8 cellular contexts compared by ENCODE assay signal in the genomic region with DNA sequence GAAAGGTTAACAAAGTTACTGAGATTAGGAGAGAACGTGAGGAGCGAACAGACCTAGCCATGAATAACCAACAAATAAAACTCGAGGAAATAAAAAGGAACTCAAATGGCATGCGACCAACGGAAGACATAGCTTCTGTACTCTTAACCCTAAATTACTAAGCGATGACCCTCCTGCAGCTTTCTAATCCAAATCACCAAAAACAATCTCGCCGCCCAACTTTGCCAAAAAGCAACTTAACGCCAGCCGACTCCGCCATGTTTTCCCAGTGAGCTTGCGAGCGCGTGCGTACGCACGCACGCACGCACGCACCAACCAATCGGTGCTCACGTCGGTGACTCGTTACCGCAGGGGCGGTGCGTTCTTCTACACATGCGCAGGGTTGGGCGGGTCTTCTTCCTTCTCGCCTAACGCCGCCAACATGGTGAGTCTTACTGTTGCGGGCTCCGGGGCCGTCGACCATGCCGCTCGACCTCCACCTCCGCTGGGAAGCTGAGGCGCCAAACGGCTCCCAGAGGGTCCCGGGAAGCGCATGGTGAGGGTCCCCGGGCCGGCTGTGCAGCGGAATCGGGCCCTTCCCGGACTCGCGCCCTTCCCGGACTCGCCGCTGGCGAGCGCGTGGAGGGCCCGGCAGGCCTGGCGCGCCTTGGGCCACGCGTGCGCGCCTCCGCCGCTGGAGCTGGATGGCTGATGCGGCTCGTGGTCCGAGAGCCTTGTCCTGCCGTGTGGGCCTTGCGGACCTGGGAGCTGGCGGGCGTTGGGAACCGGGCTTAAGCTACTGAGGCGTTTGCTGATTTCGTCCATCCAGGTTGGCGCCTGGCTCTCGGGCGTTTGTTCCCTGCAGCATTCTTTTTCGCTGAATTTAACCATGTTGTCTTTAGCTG. TPM values are rescaled to one million over a fixed set of nuclear protein-coding genes. Genes with fewer than 3 reads are reported as not detected.
A peak's percentile ranks its signal among the peaks of the same experiment; 100 is the strongest.
DNase-seq lines count a peak whose midpoint lies in the region; ATAC-seq and TF ChIP-seq lines count a peak whose summit lies in the region.

RPL14 (plus strand) TSS at position 400 of the 884 bp plus-strand sequence; CDS start at position 533, 133 bp downstream.

- peaks cover 45% of the 10 kb centered on the region for H3F3A ChIP-seq in GM23248 (ENCODE audit: insufficient read depth)

- H3K9me3 Mint-ChIP-seq in activated T-helper 2 cell treated with anti-CD3 and anti-CD28 coated beads, Interferon-gamma antibody, Interleukin-2, Interleukin-4, amounts not matched to agents 10 μg/mL and 5 μg/mL and 100 μg/mL, durations not matched to agents 14 hours and 24 hours and 36 hours = no peaks in the 10 kb centered on the region
- peaks cover 0 to 8% (median 0%) of the 10 kb centered on the region in 9 donors for H3K9me3 Mint-ChIP-seq in naive thymus-derived CD8-positive, alpha-beta T cell

- H3K9ac ChIP-seq in DND-41 (ENCODE audit: low read depth, low read length) (peak within 1 kb of the TSS; percentile 93), GM23248 (peak within 1 kb of the TSS; percentile 97)

- H3K4me1 ChIP-seq in DND-41 (ENCODE audit: insufficient read depth, low read length) (peaks cover 51% of the 10 kb centered on the region), GM23248 (ENCODE audit: insufficient read depth) (peaks cover 21% of the 10 kb centered on the region; the same call in 1 of the 2 replicates)

- H4K20me1 ChIP-seq in DND-41 (ENCODE audit: insufficient read depth, low read length) (peaks cover 36% of the 10 kb centered on the region), GM23248 (ENCODE audit: insufficient read depth) (no peaks in the 10 kb centered on the region)

- H3K36me3 Mint-ChIP-seq in activated T-helper 2 cell treated with anti-CD3 and anti-CD28 coated beads, Interferon-gamma antibody, Interleukin-2, Interleukin-4, amounts not matched to agents 10 μg/mL and 5 μg/mL and 100 μg/mL, durations not matched to agents 14 hours and 24 hours and 36 hours (ENCODE audit: low read depth) = peaks cover 40% of the 10 kb centered on the region
- peaks cover 3 to 42% (median 11%) of the 10 kb centered on the region in 3 donors for H3K36me3 Mint-ChIP-seq in naive thymus-derived CD8-positive, alpha-beta T cell

- H3K27ac Mint-ChIP-seq in activated T-helper 2 cell treated with anti-CD3 and anti-CD28 coated beads, Interferon-gamma antibody, Interleukin-2, Interleukin-4, amounts not matched to agents 10 μg/mL and 5 μg/mL and 100 μg/mL, durations not matched to agents 14 hours and 24 hours and 36 hours = peak within 1 kb of the TSS; percentile 93
- peak within 1 kb of the TSS; percentile 93 to 100 (median 97) for H3K27ac Mint-ChIP-seq in naive thymus-derived CD8-positive, alpha-beta T cell

- POLR2A ChIA-PET in RWPE1 (lab: Yijun Ruan, JAX; ENCODE audit: low non-redundant PET) = interaction anchor here (1.1 kb wide), 1 partner anchor 67 kb away, joined by 3 read pairs; the partner anchor contains the start of gene ZNF621
- POLR2A ChIA-PET in naive thymus-derived CD8-positive, alpha-beta T cell (lab: Charles Lee) = interaction anchor here (0.6 to 2.7 kb wide), 15 partner anchors 9 to 1556 kb away, joined by 3 to 21 read pairs (median 4); partner anchors contain the start of genes CTNNB1, EIF1B, ULK4 and ZNF619

- in situ Hi-C loops in GM23248 (cut with MboI) = no loop called here

- ATAC-seq in DND-41 (ENCODE audit: insufficient read depth, low read depth) = peak; percentile 78
- ATAC-seq in naive thymus-derived CD8-positive, alpha-beta T cell = peak; percentile 68

- no peaks in the 10 kb centered on the region for H3K9me2 ChIP-seq in GM23248 (ENCODE audit: insufficient read depth)

- H3K4me3 ChIP-seq in DND-41 (ENCODE audit: low read depth in 1 of 2, low read length in 2 of 2) (peak within 1 kb of the TSS; percentile 86 to 97), GM23248 (peak within 1 kb of the TSS; percentile 91), fibroblast of mammary gland (ENCODE audit: control insufficient read depth, low read depth, low read length) (peak within 1 kb of the TSS; percentile 96)

- peak; percentile 96 for DNase-seq in DND-41
- peak; percentile 100 for DNase-seq in GM23248
- DNase-seq in Kasumi-1 (lab: John Stamatoyannopoulos, UW) = peak; percentile 93
- DNase-seq in RWPE1 (ENCODE audit: low spot score) = peak; percentile 88
- DNase-seq in activated T-helper 2 cell treated with anti-CD3 and anti-CD28 coated beads, Interferon-gamma antibody, Interleukin-2, Interleukin-4, amounts not matched to agents 10 μg/mL and 5 μg/mL and 100 μg/mL, durations not matched to agents 14 hours and 24 hours and 36 hours (ENCODE audit: low spot score) = peak; percentile 93
- DNase-seq in fibroblast of mammary gland (ENCODE audit: low read depth) = peak; percentile 96
- peak; percentile 86 to 97 (median 94) for DNase-seq in naive thymus-derived CD8-positive, alpha-beta T cell
- peak; percentile 89 to 94 (median 92) for DNase-seq in stimulated activated naive CD4-positive, alpha-beta T cell (lab: John Stamatoyannopoulos, UW)

- peak within 1 kb of the TSS; percentile 91 for H3K27ac ChIP-seq in DND-41 (ENCODE audit: low read length)
- peak within 1 kb of the TSS; percentile 84 for H3K27ac ChIP-seq in GM23248
- H3K27ac ChIP-seq in RWPE1 = peak within 1 kb of the TSS; percentile 68

- peaks cover 49% of the 10 kb centered on the region for H3K79me2 ChIP-seq in DND-41 (ENCODE audit: insufficient read depth, low read length)
- H3K79me2 ChIP-seq in GM23248 (ENCODE audit: insufficient read depth) = peaks cover 55% of the 10 kb centered on the region

- H3K4me2 ChIP-seq in DND-41 (ENCODE audit: insufficient read depth, low read length) (peak within 1 kb of the TSS; percentile 93), GM23248 (ENCODE audit: unreplicated experiment) (peak within 1 kb of the TSS; percentile 95)

- H3K27me3 ChIP-seq in DND-41 (ENCODE audit: insufficient read depth, low read length, poor library complexity) (no peaks in the 10 kb centered on the region), GM23248 (replicated peaks; ENCODE audit: insufficient read depth) (no peaks in the 10 kb centered on the region)

- peak within 1 kb of the TSS; percentile 89 for H3K4me3 Mint-ChIP-seq in activated T-helper 2 cell treated with anti-CD3 and anti-CD28 coated beads, Interferon-gamma antibody, Interleukin-2, Interleukin-4, amounts not matched to agents 10 μg/mL and 5 μg/mL and 100 μg/mL, durations not matched to agents 14 hours and 24 hours and 36 hours (ENCODE audit: low read depth)
- peak within 1 kb of the TSS; percentile 85 to 99 (median 92) for H3K4me3 Mint-ChIP-seq in naive thymus-derived CD8-positive, alpha-beta T cell

- TF ChIP-seq CTCF in DND-41 (IDR thresholded peaks at IDR 0.05; ENCODE audit: borderline replicate concordance, extremely low read depth, low read length, poor library complexity, severe bottlenecking) (no peak), RWPE1 (conservative IDR thresholded peaks at IDR 0.05; ENCODE audit: low read depth) (no peak), fibroblast of mammary gland (conservative IDR thresholded peaks at IDR 0.05; ENCODE audit: control insufficient read depth, insufficient read depth, low read depth, low read length) (no peak)

- 0 to 2% methylated on average over 57 to 76 of the region's 79 CpGs for WGBS in GM23248 (ENCODE audit: low coverage in 1 of 2, low lambda C conversion rate in 2 of 2, missing lambda C conversion rate in 2 of 2), 2 experiments

- intact Hi-C loops in activated T-helper 2 cell treated with anti-CD3 and anti-CD28 coated beads, Interferon-gamma antibody, Interleukin-2, Interleukin-4, amounts not matched to agents 10 μg/mL and 5 μg/mL and 100 μg/mL, durations not matched to agents 14 hours and 24 hours and 36 hours (cut with micrococcal nuclease) = loop anchor here (1.0 to 10.0 kb wide), 3 partner anchors 67 to 1638 kb away; partner anchors contain the start of genes CTNNB1, TRAK1 and ZNF621

- no peaks in the 10 kb centered on the region for H3K9me3 ChIP-seq in DND-41 (ENCODE audit: insufficient read depth, low read length, severe bottlenecking)
- H3K9me3 ChIP-seq in GM23248 (ENCODE audit: low read depth) = no peaks in the 10 kb centered on the region

- H2AFZ ChIP-seq in DND-41 (ENCODE audit: low read depth, low read length) (peak within 1 kb of the TSS; percentile 93), GM23248 (peak within 1 kb of the TSS; percentile 95)

- H3K27me3 Mint-ChIP-seq in activated T-helper 2 cell treated with anti-CD3 and anti-CD28 coated beads, Interferon-gamma antibody, Interleukin-2, Interleukin-4, amounts not matched to agents 10 μg/mL and 5 μg/mL and 100 μg/mL, durations not matched to agents 14 hours and 24 hours and 36 hours (ENCODE audit: low read depth) = no peaks in the 10 kb centered on the region
- H3K27me3 Mint-ChIP-seq in naive thymus-derived CD8-positive, alpha-beta T cell = peaks cover 0 to 1% (median 0%) of the 10 kb centered on the region in 5 donors

- peaks cover 41% of the 10 kb centered on the region for H3K4me1 Mint-ChIP-seq in activated T-helper 2 cell treated with anti-CD3 and anti-CD28 coated beads, Interferon-gamma antibody, Interleukin-2, Interleukin-4, amounts not matched to agents 10 μg/mL and 5 μg/mL and 100 μg/mL, durations not matched to agents 14 hours and 24 hours and 36 hours (ENCODE audit: low read depth)
- H3K4me1 Mint-ChIP-seq in naive thymus-derived CD8-positive, alpha-beta T cell = peaks cover 21 to 62% (median 53%) of the 10 kb centered on the region in 4 donors

- H3K36me3 ChIP-seq in DND-41 (ENCODE audit: insufficient read depth, low read length) (peaks cover 49% of the 10 kb centered on the region), GM23248 (ENCODE audit: low read depth) (peaks cover 39% of the 10 kb centered on the region)

- CTCF ChIA-PET in RWPE1 (lab: Yijun Ruan, JAX) = no interaction called here

RNA-seq across cellular contexts. Expression of gene RPL14, which starts in this region (rescaled TPM):
- total RNA-seq in GM23248 (2014; rRNA removed; shearing (Covaris generic)) = 148 and 220 TPM in 2 replicates
- polyA plus RNA-seq in GM23248 (2016; fragmentation: Nextera tagmentation; extraction: Ambion mirVana) = 431 and 456 TPM in 2 replicates
- total RNA-seq in activated T-helper 2 cell treated with anti-CD3 and anti-CD28 coated beads, Interferon-gamma antibody, Interleukin-2, Interleukin-4, amounts not matched to agents 10 μg/mL and 5 μg/mL and 100 μg/mL, durations not matched to agents 14 hours and 24 hours and 36 hours = 2,421 and 2,433 TPM in 2 replicates
- 1,000 to 10,000 TPM; 3,382 to 3,475 TPM for total RNA-seq in naive thymus-derived CD8-positive, alpha-beta T cell
- polyA plus RNA-seq in naive thymus-derived CD8-positive, alpha-beta T cell = 1,000 to 10,000 TPM; 1,654 to 1,909 (median 1,883) TPM

Comparison
In these comparisons a context has a peak if more than half of its experiments do, and no peak if none do; other contexts are left out.
1. Peak in every context shown above with its lines: DNase-seq, ATAC-seq, H3K4me3 ChIP-seq and H3K27ac ChIP-seq.
2. RNA of gene RPL14 (total RNA-seq): 3,382 to 3,475 TPM in naive thymus-derived CD8-positive, alpha-beta T cell and 2,421 to 2,433 TPM in activated T-helper 2 cell treated with anti-CD3 and anti-CD28 coated beads, Interferon-gamma antibody, Interleukin-2, Interleukin-4, amounts not matched to agents 10 μg/mL and 5 μg/mL and 100 μg/mL, durations not matched to agents 14 hours and 24 hours and 36 hours; 148 to 220 TPM in GM23248; every median in the first group is over 10 times any median in the second.